16 cellular contexts compared by ENCODE assay signal in genomic region chr7:41994746-41995110, GRCh38.
DNase-seq lines count a peak whose midpoint lies in the region; ATAC-seq and TF ChIP-seq lines count a peak whose summit lies in the region.
"Had no signal": no experiment of that assay in that cellular context is flagged by ENCODE, and none has a peak within 500 bp of the region (broad histone marks: within the 10 kb centered on the region; RNA-seq: fewer than 3 reads in every experiment).

No MANE protein-coding gene starts in this region.

- TF ChIP-seq CTCF in fibroblast of the aortic adventitia (IDR thresholded peaks at IDR 0.05; ENCODE audit: insufficient read depth, low read length) (no peak), hepatocyte (IDR thresholded peaks at IDR 0.05; ENCODE audit: poor library complexity) (no peak)

- H3K27ac ChIP-seq in SK-N-MC (peak overlapping the region; percentile 84; the same call in 1 of the 2 replicates), hepatocyte (no peak overlapping the region)
- H3K27ac ChIP-seq: RWPE1 had no signal

- no peak overlapping the region for H3K4me2 ChIP-seq in hepatocyte

- H3K9me3 ChIP-seq in SK-N-MC (ENCODE audit: low read depth, low read length) (no peaks in the 10 kb centered on the region), hepatocyte (ENCODE audit: low read depth) (no peaks in the 10 kb centered on the region)

- no peaks in the 10 kb centered on the region for H4K20me1 ChIP-seq in hepatocyte (ENCODE audit: insufficient read depth, poor library complexity, severe bottlenecking)

- no peaks in the 10 kb centered on the region for H3K9me2 ChIP-seq in hepatocyte (replicated peaks; ENCODE audit: insufficient read depth)

- no peaks in the 10 kb centered on the region for H3K79me2 ChIP-seq in hepatocyte

- peak; percentile 46 for DNase-seq in AG08395 (ENCODE audit: low spot score)
- peak; percentile 29 for DNase-seq in GM03348 (ENCODE audit: low spot score)
- DNase-seq in SK-N-MC (ENCODE audit: low read depth, low spot score): peak; percentile 73
- DNase-seq in fibroblast of the aortic adventitia (ENCODE audit: low read depth): peak; percentile 44
- no peak for DNase-seq in activated effector memory CD4-positive, alpha-beta T cell treated with Interleukin-2 at 50 U/mL for 16 hours
- no peak for DNase-seq in hepatocyte (ENCODE audit: low spot score)
- DNase-seq in SIG-M5 (lab: John Stamatoyannopoulos, UW): no peak
- DNase-seq: DND-41, GOT3, NCI-H1694 treated with DMSO at 0.1 percent for 48 hours, NCI-H524 treated with DMSO at 0.1 percent for 48 hours, SW 1271 had no signal

- no peaks in the 10 kb centered on the region for H3K4me1 ChIP-seq in hepatocyte (ENCODE audit: insufficient read depth)

- H3K9ac ChIP-seq in SK-N-MC (ENCODE audit: insufficient read length): no peak overlapping the region

- H3K4me3 ChIP-seq in SK-N-MC (peak overlapping the region; percentile 44), fibroblast of the aortic adventitia (ENCODE audit: low read depth, low read length) (no peak overlapping the region), hepatocyte (no peak overlapping the region)

- no peak for ATAC-seq in esophagus mucosa
- ATAC-seq: HCT116, PC-3 had no signal

- no peaks in the 10 kb centered on the region for H3K27me3 ChIP-seq in hepatocyte

- no peaks in the 10 kb centered on the region for H3K36me3 ChIP-seq in SK-N-MC (ENCODE audit: insufficient read depth, low read length)
- H3K36me3 ChIP-seq in hepatocyte (replicated peaks; ENCODE audit: insufficient read depth, low read depth): no peaks in the 10 kb centered on the region

- 94% methylated on average over 4 of the region's 4 CpGs for WGBS in hepatocyte (ENCODE audit: low lambda C conversion rate, missing lambda C conversion rate)

- H2AFZ ChIP-seq in hepatocyte: no peak overlapping the region

Comparison
In these comparisons a context has a peak if more than half of its experiments do, and no peak if none do; other contexts are left out.
1. DNase-seq: peak in AG08395 (single experiment), GM03348 (single experiment), SK-N-MC (single experiment) and fibroblast of the aortic adventitia (single experiment); none in activated effector memory CD4-positive, alpha-beta T cell treated with Interleukin-2 at 50 U/mL for 16 hours (single experiment), hepatocyte (single experiment) and SIG-M5 (single experiment).